1 cellular context compared by ENCODE assay signal in the genomic region with DNA sequence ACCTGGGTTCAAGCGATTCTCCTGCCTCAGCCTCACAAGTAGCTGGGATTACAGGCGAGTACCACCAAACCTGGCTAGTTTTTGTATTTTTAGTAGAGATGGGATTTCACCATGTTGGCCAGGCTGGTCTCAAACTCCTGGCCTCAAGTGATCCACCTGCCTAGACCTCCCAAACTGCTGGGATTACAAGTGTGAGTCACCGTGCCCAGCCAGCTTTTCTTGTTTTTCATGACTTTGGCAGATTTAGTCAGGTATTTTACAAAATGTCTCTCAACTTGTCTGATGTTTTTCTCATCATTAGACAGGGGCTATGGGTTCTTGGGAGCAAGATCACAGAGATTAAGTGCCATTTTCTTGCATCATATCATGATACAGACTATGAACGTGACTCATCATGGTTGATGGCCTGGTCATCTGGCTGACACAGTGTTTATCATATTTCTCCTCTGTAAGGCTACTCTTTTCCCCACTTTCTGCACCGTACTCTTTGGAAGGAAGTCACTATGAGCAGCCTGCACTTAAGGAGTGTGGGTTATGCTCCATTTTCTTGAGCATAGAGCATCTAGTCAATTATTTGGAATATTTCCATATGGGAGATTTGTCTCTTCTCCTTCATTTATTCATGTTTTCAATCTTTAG.
A peak's percentile ranks its signal among the peaks of the same experiment; 100 is the strongest.
TF ChIP-seq lines count a peak whose summit lies in the region.

No MANE protein-coding gene starts in this region.

TF ChIP-seq in K562, 482 proteins besides CTCF, POLR2A, EP300 and RAD21 (continued from another document):
- TF ChIP-seq, protein P1, sequence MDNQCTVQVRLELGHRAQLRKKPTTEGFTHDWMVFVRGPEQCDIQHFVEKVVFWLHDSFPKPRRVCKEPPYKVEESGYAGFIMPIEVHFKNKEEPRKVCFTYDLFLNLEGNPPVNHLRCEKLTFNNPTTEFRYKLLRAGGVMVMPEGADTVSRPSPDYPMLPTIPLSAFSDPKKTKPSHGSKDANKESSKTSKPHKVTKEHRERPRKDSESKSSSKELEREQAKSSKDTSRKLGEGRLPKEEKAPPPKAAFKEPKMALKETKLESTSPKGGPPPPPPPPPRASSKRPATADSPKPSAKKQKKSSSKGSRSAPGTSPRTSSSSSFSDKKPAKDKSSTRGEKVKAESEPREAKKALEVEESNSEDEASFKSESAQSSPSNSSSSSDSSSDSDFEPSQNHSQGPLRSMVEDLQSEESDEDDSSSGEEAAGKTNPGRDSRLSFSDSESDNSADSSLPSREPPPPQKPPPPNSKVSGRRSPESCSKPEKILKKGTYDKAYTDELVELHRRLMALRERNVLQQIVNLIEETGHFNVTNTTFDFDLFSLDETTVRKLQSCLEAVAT (IDR thresholded peaks at IDR 0.05) = no peak
- TF ChIP-seq LARP7 (IDR thresholded peaks at IDR 0.05) = no peak; the same call in 1 of the 2 replicates
- TF ChIP-seq ZNF57 (CRISPR knock-in tag; IDR thresholded peaks at IDR 0.05) = no peak
- no peak for TF ChIP-seq NRF1 (conservative IDR thresholded peaks at IDR 0.05 in 1 of 2, IDR thresholded peaks at IDR 0.05 in 1 of 2)
- 0 out of 2 replicates have a peak, but pooled peaks have one; percentile 10 for TF ChIP-seq ZNF311 (CRISPR knock-in tag; IDR thresholded peaks at IDR 0.05)
- TF ChIP-seq, protein P2, sequence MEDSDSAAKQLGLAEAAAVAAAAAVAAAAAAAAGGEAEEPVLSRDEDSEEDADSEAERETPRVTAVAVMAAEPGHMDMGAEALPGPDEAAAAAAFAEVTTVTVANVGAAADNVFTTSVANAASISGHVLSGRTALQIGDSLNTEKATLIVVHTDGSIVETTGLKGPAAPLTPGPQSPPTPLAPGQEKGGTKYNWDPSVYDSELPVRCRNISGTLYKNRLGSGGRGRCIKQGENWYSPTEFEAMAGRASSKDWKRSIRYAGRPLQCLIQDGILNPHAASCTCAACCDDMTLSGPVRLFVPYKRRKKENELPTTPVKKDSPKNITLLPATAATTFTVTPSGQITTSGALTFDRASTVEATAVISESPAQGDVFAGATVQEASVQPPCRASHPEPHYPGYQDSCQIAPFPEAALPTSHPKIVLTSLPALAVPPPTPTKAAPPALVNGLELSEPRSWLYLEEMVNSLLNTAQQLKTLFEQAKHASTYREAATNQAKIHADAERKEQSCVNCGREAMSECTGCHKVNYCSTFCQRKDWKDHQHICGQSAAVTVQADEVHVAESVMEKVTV (CRISPR knock-in tag; IDR thresholded peaks at IDR 0.05) = no peak
- no peak for TF ChIP-seq ZNF445 (CRISPR knock-in tag; IDR thresholded peaks at IDR 0.05; ENCODE audit: low read depth)
- TF ChIP-seq TAL1 (IDR thresholded peaks at IDR 0.05) = peak; percentile 15; the same call in 1 of the 2 replicates
- no peak; the same call in 1 of the 2 replicates for TF ChIP-seq DDX20 (tag; IDR thresholded peaks at IDR 0.05; ENCODE audit: low read depth)
- peak; percentile 47; the same call in 1 of the 2 replicates for TF ChIP-seq TCF3 (CRISPR knock-in tag; IDR thresholded peaks at IDR 0.05)
- no peak for TF ChIP-seq CSDE1 (IDR thresholded peaks at IDR 0.05)
- no peak for TF ChIP-seq SNIP1 (IDR thresholded peaks at IDR 0.05; ENCODE audit: low read depth)
- no peak for TF ChIP-seq ZNF23 (CRISPR knock-in tag; IDR thresholded peaks at IDR 0.05)
- TF ChIP-seq NR1H2 (CRISPR knock-in tag; IDR thresholded peaks at IDR 0.05) = no peak
- peak; percentile 24; the same call in 1 of the 2 replicates for TF ChIP-seq DIDO1 (tag; IDR thresholded peaks at IDR 0.05; ENCODE audit: low read depth)
- 0 out of 2 replicates have a peak, but pooled peaks have one; percentile 26 for TF ChIP-seq SPI1 (IDR thresholded peaks at IDR 0.05; ENCODE audit: borderline replicate concordance, low read depth, low read length)
- no peak for TF ChIP-seq NFIX (CRISPR knock-in tag; IDR thresholded peaks at IDR 0.05; ENCODE audit: low read depth)
- TF ChIP-seq POU5F1 (IDR thresholded peaks at IDR 0.05; ENCODE audit: borderline replicate concordance, low read depth, low read length, partially characterized antibody) = no peak
- no peak for TF ChIP-seq ZNF3 (CRISPR knock-in tag; IDR thresholded peaks at IDR 0.05)
- 0 out of 2 replicates have a peak, but pooled peaks have one; percentile 12 for TF ChIP-seq FOXJ2 (tag; IDR thresholded peaks at IDR 0.05)
- 0 out of 2 replicates have a peak, but pooled peaks have one; percentile 49 for TF ChIP-seq ZNF165 (CRISPR knock-in tag; IDR thresholded peaks at IDR 0.05; ENCODE audit: borderline replicate concordance)
- TF ChIP-seq ZNF584 (CRISPR knock-in tag; IDR thresholded peaks at IDR 0.05; ENCODE audit: low read depth) = peak; percentile 36; the same call in 1 of the 2 replicates
- TF ChIP-seq DMBX1 (CRISPR knock-in tag; IDR thresholded peaks at IDR 0.05; ENCODE audit: borderline replicate concordance) = peak; percentile 75
- TF ChIP-seq BCOR (IDR thresholded peaks at IDR 0.05) = peak; percentile 29; the same call in 1 of the 2 replicates
- no peak for TF ChIP-seq STAT5B (CRISPR knock-in tag; IDR thresholded peaks at IDR 0.05)
- peak; percentile 92 for TF ChIP-seq HDAC2 (IDR thresholded peaks at IDR 0.05)
- TF ChIP-seq, protein P3, sequence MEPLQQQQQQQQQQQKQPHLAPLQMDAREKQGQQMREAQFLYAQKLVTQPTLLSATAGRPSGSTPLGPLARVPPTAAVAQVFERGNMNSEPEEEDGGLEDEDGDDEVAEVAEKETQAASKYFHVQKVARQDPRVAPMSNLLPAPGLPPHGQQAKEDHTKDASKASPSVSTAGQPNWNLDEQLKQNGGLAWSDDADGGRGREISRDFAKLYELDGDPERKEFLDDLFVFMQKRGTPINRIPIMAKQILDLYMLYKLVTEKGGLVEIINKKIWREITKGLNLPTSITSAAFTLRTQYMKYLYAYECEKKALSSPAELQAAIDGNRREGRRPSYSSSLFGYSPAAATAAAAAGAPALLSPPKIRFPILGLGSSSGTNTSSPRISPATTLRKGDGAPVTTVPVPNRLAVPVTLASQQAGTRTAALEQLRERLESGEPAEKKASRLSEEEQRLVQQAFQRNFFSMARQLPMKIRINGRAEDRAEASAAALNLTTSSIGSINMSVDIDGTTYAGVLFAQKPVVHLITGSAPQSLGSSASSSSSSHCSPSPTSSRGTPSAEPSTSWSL (CRISPR knock-in tag; IDR thresholded peaks at IDR 0.05; ENCODE audit: borderline replicate concordance) = no peak
- peak; percentile 98 for TF ChIP-seq JUND (IDR thresholded peaks at IDR 0.05; ENCODE audit: borderline replicate concordance, low read depth, low read length)
- TF ChIP-seq JUND (tag; IDR thresholded peaks at IDR 0.05; ENCODE audit: borderline replicate concordance, low read depth, low read length) = peak; percentile 99
